8 cellular contexts compared by ENCODE assay signal in the genomic region with DNA sequence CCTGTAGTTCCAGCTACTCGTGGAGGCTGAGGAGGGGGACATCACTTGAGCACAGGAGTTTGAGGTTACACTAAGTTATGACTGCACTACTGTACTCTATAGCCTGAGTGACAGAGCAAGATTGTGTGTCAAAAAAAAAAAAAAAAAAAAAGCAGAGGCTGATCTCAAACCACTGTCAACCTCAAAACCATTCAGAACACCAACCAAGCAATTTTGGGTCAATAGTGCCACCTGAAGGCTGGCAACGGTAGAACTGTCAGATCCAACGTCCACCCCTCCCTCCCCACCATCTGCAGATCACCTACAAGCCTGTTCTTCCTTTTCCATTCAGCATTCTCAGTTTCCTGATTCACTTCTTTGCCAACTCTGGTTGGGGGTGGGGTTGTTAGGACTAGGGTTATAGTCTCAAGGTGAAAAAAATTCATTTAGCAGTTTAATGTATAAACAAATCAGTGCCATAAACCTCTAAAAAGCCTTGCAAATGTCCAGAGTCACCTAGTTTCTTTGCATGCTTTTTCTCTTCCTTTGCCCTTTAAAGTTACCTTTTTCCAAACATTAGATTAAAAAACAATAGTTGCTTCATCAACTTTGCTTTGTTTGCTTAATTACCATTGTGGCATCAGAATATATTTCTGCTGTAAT. TPM values are rescaled to one million over a fixed set of nuclear protein-coding genes. Genes with fewer than 3 reads are reported as not detected.
A peak's percentile ranks its signal among the peaks of the same experiment; 100 is the strongest.
DNase-seq lines count a peak whose midpoint lies in the region; ATAC-seq and TF ChIP-seq lines count a peak whose summit lies in the region.

No MANE protein-coding gene starts in this region.

- peaks cover 33% of the 10 kb centered on the region for H3K36me3 Mint-ChIP-seq in MCF 10A (ENCODE audit: insufficient read depth, unreplicated experiment)

- H3K4me1 ChIP-seq in HCT116 (ENCODE audit: control insufficient read depth in 1 of 2, insufficient read depth in 2 of 2, low read length in 2 of 2): peaks cover 5 to 20% of the 10 kb centered on the region in 2 experiments; a peak in 3 of 4 replicates

- H3K27me3 Mint-ChIP-seq in MCF 10A (ENCODE audit: insufficient read depth, unreplicated experiment): peaks cover 5% of the 10 kb centered on the region

- BruUV-seq in HCT116 (replicated peaks; lab: Mats Ljungman, UMichigan) (no TSS peak), MCF 10A (replicated peaks; lab: Mats Ljungman, UMichigan) (no TSS peak)

- RAD21 ChIA-PET in HCT116 (lab: Charles Lee; ENCODE audit: low non-redundant PET in 1 of 2, low total read pairs in 2 of 2, uncharacterized antibody in 2 of 2, unreplicated experiment in 2 of 2): no interaction called here

- TF ChIP-seq CTCF in HCT116 (IDR thresholded peaks at IDR 0.05 in 2 of 3, conservative IDR thresholded peaks at IDR 0.05 in 1 of 3; ENCODE audit: borderline replicate concordance in 1 of 3, insufficient read depth in 1 of 3, low read depth in 2 of 3, low read length in 2 of 3) (peak; percentile 53 to 65 (median 63)), WERI-Rb-1 (IDR thresholded peaks at IDR 0.05; ENCODE audit: low read depth, low read length) (peak; percentile 77), MCF 10A (IDR thresholded peaks at IDR 0.05; ENCODE audit: unreplicated experiment) (peak; percentile 65)

- no peak overlapping the region; the same call in 1 of the 2 replicates for H3K4me2 ChIP-seq in HCT116 (ENCODE audit: low read length)

- no peaks in the 10 kb centered on the region; the same call in 1 of the 2 replicates for H4K20me1 ChIP-seq in HCT116 (ENCODE audit: insufficient read depth)

- H3K9me3 ChIP-seq in HCT116 (ENCODE audit: control insufficient read depth in 1 of 2, insufficient read depth in 1 of 2, low read depth in 1 of 2, low read length in 2 of 2) (no peaks in the 10 kb centered on the region), WERI-Rb-1 (ENCODE audit: severe bottlenecking) (no peaks in the 10 kb centered on the region)

- CTCF ChIA-PET in HCT116 (lab: Charles Lee): interaction anchor here (0.7 to 1.5 kb wide), 6 partner anchors 182 to 494 kb away, joined by 3 to 5 read pairs (median 4); no protein-coding TSS in a partner anchor
- CTCF ChIA-PET in MCF 10A (lab: Yijun Ruan, JAX): interaction anchor here (0.5 to 5.7 kb wide), 29 partner anchors 9 to 647 kb away, joined by 3 to 145 read pairs (median 4); no protein-coding TSS in a partner anchor

- no peaks in the 10 kb centered on the region for H3K27me3 ChIP-seq in HCT116 (ENCODE audit: insufficient read depth, low read length)
- H3K27me3 ChIP-seq in WERI-Rb-1 (ENCODE audit: insufficient read depth, low read depth, severe bottlenecking): no peaks in the 10 kb centered on the region

- intact Hi-C loops in HCT116 (cut with micrococcal nuclease) (loop anchor here (1.0 to 5.0 kb wide), 5 partner anchors 201 to 535 kb away; a partner anchor contains a TSS), MCF 10A (cut with micrococcal nuclease) (loop anchor here (1.0 to 10.0 kb wide), 8 partner anchors 87 to 723 kb away; a partner anchor contains a TSS), left colon (cut with DNase I, micrococcal nuclease) (loop anchor here in 1 of 2 donors (5.0 kb wide), 1 partner anchor 200 kb away; no protein-coding TSS in a partner anchor)

- POLR2A ChIA-PET in HCT116 (lab: Charles Lee) (interaction anchor here (0.7 kb wide), 1 partner anchor 304 kb away, joined by 5 read pairs; no protein-coding TSS in a partner anchor), MCF 10A (lab: Yijun Ruan, JAX) (interaction anchor here (0.8 to 1.0 kb wide), 3 partner anchors 201 to 534 kb away, joined by 3 read pairs; no protein-coding TSS in a partner anchor)

- peak; percentile 77 for TF ChIP-seq RAD21 in HCT116 (IDR thresholded peaks at IDR 0.05; ENCODE audit: low read depth)

- no peak overlapping the region for H2AFZ ChIP-seq in HCT116 (ENCODE audit: low read depth, low read length, poor library complexity, severe bottlenecking)

- peak overlapping the region; percentile 12 for H3K4me3 Mint-ChIP-seq in MCF 10A (ENCODE audit: unreplicated experiment)

- no peak for TF ChIP-seq POLR2A in HCT116 (IDR thresholded peaks at IDR 0.05; ENCODE audit: borderline replicate concordance, extremely low read depth, insufficient read depth, insufficient read length)

- no peak overlapping the region for H3K4me3 ChIP-seq in HCT116 (replicated peaks in 1 of 2; ENCODE audit: low read depth in 1 of 2, low read length in 2 of 2)
- H3K4me3 ChIP-seq in WERI-Rb-1 (ENCODE audit: low read depth, low read length): no peak overlapping the region

- peaks cover 16% of the 10 kb centered on the region for H3K4me1 Mint-ChIP-seq in MCF 10A (ENCODE audit: insufficient read depth, unreplicated experiment)

- peaks cover 42% of the 10 kb centered on the region for H3K79me2 ChIP-seq in HCT116 (ENCODE audit: insufficient read depth, low read length)

- no peaks in the 10 kb centered on the region for H3K9me2 ChIP-seq in HCT116 (ENCODE audit: insufficient read depth)

- no peak overlapping the region for H3K27ac ChIP-seq in HCT116 (ENCODE audit: low read depth, low read length)
- H3K27ac ChIP-seq in WERI-Rb-1: no peak overlapping the region

- peaks cover 7% of the 10 kb centered on the region for H3K9me3 Mint-ChIP-seq in MCF 10A (ENCODE audit: unreplicated experiment)

- DNase-seq in GF-D8 (lab: John Stamatoyannopoulos, UW) (peak; percentile 43), HCT116 (ENCODE audit: low read depth, low spot score) (peak; percentile 65), NCI-H2029 treated with DMSO at 0.1 percent for 48 hours (lab: John Stamatoyannopoulos, UW) (peak; percentile 85), WERI-Rb-1 (peak; percentile 70), MCF 10A (ENCODE audit: unreplicated experiment) (peak; percentile 73), left colon (peak; percentile 63 to 75), 8988T (no peak)
- peak; percentile 41 to 70 (median 66) for DNase-seq in stimulated activated CD4-positive, alpha-beta T cell treated with anti-CD3 and anti-CD28 coated beads, TNF-alpha, amount 100 ng/mL, for 24 hours (ENCODE audit: low read depth in 3 of 3)

- no peak overlapping the region for H3K9ac ChIP-seq in HCT116 (ENCODE audit: low read length)

- peak; percentile 26; the same call in 1 of the 2 replicates for ATAC-seq in HCT116
- ATAC-seq in left colon: peak; percentile 69

- peak overlapping the region; percentile 46 for H3K27ac Mint-ChIP-seq in MCF 10A (ENCODE audit: low read depth, unreplicated experiment)

- H3K36me3 ChIP-seq in HCT116 (ENCODE audit: control insufficient read depth in 1 of 2, insufficient read depth in 2 of 2, low read length in 2 of 2) (peaks cover 7% of the 10 kb centered on the region in 2 experiments; a peak in 2 of 4 replicates), WERI-Rb-1 (peaks cover 12% of the 10 kb centered on the region)

TF ChIP-seq in HCT116, 20 proteins besides CTCF, POLR2A, EP300 and RAD21 (continues in another document):
- no peak for TF ChIP-seq SIN3A (IDR thresholded peaks at IDR 0.05; ENCODE audit: low read depth)
- no peak for TF ChIP-seq EZH2 (IDR thresholded peaks at IDR 0.05)
- no peak for TF ChIP-seq FOSL1 (IDR thresholded peaks at IDR 0.05; ENCODE audit: low read depth)
- no peak for TF ChIP-seq POLR2AphosphoS5 (IDR thresholded peaks at IDR 0.05; ENCODE audit: low read depth, low read length)
- no peak for TF ChIP-seq ELF1 (IDR thresholded peaks at IDR 0.05; ENCODE audit: borderline replicate concordance, low read depth)
- TF ChIP-seq, protein P1, sequence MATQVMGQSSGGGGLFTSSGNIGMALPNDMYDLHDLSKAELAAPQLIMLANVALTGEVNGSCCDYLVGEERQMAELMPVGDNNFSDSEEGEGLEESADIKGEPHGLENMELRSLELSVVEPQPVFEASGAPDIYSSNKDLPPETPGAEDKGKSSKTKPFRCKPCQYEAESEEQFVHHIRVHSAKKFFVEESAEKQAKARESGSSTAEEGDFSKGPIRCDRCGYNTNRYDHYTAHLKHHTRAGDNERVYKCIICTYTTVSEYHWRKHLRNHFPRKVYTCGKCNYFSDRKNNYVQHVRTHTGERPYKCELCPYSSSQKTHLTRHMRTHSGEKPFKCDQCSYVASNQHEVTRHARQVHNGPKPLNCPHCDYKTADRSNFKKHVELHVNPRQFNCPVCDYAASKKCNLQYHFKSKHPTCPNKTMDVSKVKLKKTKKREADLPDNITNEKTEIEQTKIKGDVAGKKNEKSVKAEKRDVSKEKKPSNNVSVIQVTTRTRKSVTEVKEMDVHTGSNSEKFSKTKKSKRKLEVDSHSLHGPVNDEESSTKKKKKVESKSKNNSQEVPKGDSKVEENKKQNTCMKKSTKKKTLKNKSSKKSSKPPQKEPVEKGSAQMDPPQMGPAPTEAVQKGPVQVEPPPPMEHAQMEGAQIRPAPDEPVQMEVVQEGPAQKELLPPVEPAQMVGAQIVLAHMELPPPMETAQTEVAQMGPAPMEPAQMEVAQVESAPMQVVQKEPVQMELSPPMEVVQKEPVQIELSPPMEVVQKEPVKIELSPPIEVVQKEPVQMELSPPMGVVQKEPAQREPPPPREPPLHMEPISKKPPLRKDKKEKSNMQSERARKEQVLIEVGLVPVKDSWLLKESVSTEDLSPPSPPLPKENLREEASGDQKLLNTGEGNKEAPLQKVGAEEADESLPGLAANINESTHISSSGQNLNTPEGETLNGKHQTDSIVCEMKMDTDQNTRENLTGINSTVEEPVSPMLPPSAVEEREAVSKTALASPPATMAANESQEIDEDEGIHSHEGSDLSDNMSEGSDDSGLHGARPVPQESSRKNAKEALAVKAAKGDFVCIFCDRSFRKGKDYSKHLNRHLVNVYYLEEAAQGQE (IDR thresholded peaks at IDR 0.05; ENCODE audit: low read depth): no peak
- TF ChIP-seq CEBPB (IDR thresholded peaks at IDR 0.05; ENCODE audit: low read depth): no peak
- no peak for TF ChIP-seq CBX3 (IDR thresholded peaks at IDR 0.05; ENCODE audit: low read depth)
- TF ChIP-seq, protein P2, sequence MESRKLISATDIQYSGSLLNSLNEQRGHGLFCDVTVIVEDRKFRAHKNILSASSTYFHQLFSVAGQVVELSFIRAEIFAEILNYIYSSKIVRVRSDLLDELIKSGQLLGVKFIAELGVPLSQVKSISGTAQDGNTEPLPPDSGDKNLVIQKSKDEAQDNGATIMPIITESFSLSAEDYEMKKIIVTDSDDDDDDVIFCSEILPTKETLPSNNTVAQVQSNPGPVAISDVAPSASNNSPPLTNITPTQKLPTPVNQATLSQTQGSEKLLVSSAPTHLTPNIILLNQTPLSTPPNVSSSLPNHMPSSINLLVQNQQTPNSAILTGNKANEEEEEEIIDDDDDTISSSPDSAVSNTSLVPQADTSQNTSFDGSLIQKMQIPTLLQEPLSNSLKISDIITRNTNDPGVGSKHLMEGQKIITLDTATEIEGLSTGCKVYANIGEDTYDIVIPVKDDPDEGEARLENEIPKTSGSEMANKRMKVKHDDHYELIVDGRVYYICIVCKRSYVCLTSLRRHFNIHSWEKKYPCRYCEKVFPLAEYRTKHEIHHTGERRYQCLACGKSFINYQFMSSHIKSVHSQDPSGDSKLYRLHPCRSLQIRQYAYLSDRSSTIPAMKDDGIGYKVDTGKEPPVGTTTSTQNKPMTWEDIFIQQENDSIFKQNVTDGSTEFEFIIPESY (IDR thresholded peaks at IDR 0.05; ENCODE audit: extremely low read depth, insufficient replicate concordance, low read length): no peak
- no peak for TF ChIP-seq EZH2phosphoT487 (IDR thresholded peaks at IDR 0.05; ENCODE audit: borderline replicate concordance)

RNA-seq across cellular contexts. Expression of a gene that starts 2.6 kb away (rescaled TPM):
- 77.3 TPM for total RNA-seq in HCT116 (2021; ENCODE audit: unreplicated experiment)
- polyA plus RNA-seq in HCT116 (2012): 80.2 and 107 TPM in 2 replicates
- total RNA-seq in MCF 10A (2022): 49.7 and 58.6 TPM in 2 replicates
- total RNA-seq in left colon: 10 to 100 TPM; 83.0 to 89.6 TPM
